In genomic region chr1:44817307-44817706, GRCh38 we compare ENCODE assay signal across 21 cellular contexts. TPM values are rescaled to one million over a fixed set of nuclear protein-coding genes. Genes with fewer than 3 reads are reported as not detected.
DNase-seq lines count a peak whose midpoint lies in the region; ATAC-seq, FAIRE-seq and TF ChIP-seq lines count a peak whose summit lies in the region.
"Had no signal": no experiment of that assay in that cellular context is flagged by ENCODE, and none has a peak within 500 bp of the region (broad histone marks: within the 10 kb centered on the region; RNA-seq: fewer than 3 reads in every experiment).

No MANE protein-coding gene starts in this region.

- POLR2A ChIA-PET in CD4-positive, alpha-beta memory T cell (lab: Charles Lee; ENCODE audit: partially characterized antibody), result interaction anchor here (1.0 to 22.2 kb wide), 7 partner anchors 9 to 95 kb away, joined by 3 to 1564 read pairs (median 60); partner anchors contain the start of genes BTBD19, DYNLT4, PLK3 and RNU5D-1
- POLR2A ChIA-PET in K562 (lab: Yijun Ruan, JAX), result interaction anchor here (1.0 to 9.2 kb wide), 10 partner anchors 13 to 522 kb away, joined by 3 to 594 read pairs (median 94); partner anchors contain the start of genes BEST4, BTBD19, DYNLT4 and EIF2B3
- POLR2A ChIA-PET in naive thymus-derived CD8-positive, alpha-beta T cell (lab: Charles Lee), result interaction anchor here (0.6 to 8.4 kb wide), 9 partner anchors 9 to 194 kb away, joined by 3 to 590 read pairs (median 24); partner anchors contain the start of genes BEST4, BTBD19, DYNLT4 and HECTD3

- TF ChIP-seq RAD21 in K562 (CRISPR knock-in tag; conservative IDR thresholded peaks at IDR 0.05 in 1 of 2, IDR thresholded peaks at IDR 0.05 in 1 of 2), result no peak

- no peaks in the 10 kb centered on the region for H3K27me3 ChIP-seq in CD4-positive, alpha-beta memory T cell (ENCODE audit: insufficient read depth, low read length)
- H3K27me3 ChIP-seq in DND-41 (ENCODE audit: insufficient read depth, low read length, poor library complexity), result no peaks in the 10 kb centered on the region
- H3K27me3 ChIP-seq in K562 (ENCODE audit: control insufficient read depth in 2 of 2, insufficient read depth in 2 of 2, low read length in 2 of 2), result no peaks in the 10 kb centered on the region
- H3K27me3 ChIP-seq: BLaER1 treated with 17β-estradiol and CSF1 and Interleukin-3, amounts not matched to agents 10 nM and 100 nM; upper lobe of right lung had no signal

- no peaks in the 10 kb centered on the region for H3K36me3 ChIP-seq in CD4-positive, alpha-beta memory T cell (ENCODE audit: insufficient read depth, low read length)
- no peaks in the 10 kb centered on the region for H3K36me3 ChIP-seq in DND-41 (ENCODE audit: insufficient read depth, low read length)
- no peaks in the 10 kb centered on the region for H3K36me3 ChIP-seq in K562 (ENCODE audit: control insufficient read depth, insufficient read depth, low read length)
- H3K36me3 ChIP-seq: upper lobe of right lung had no signal

- no peaks in the 10 kb centered on the region for H3K9me3 ChIP-seq in CD4-positive, alpha-beta memory T cell (ENCODE audit: control insufficient read depth in 1 of 2, low read length in 2 of 2)
- H3K9me3 ChIP-seq in DND-41 (ENCODE audit: insufficient read depth, low read length, severe bottlenecking), result no peaks in the 10 kb centered on the region
- no peaks in the 10 kb centered on the region; the same call in 1 of the 2 replicates for H3K9me3 ChIP-seq in K562 (replicated peaks; ENCODE audit: control insufficient read depth, insufficient read depth, low read depth, low read length)
- H3K9me3 ChIP-seq: BLaER1 treated with 17β-estradiol and CSF1 and Interleukin-3, amounts not matched to agents 10 nM and 100 nM; psoas muscle; upper lobe of right lung had no signal

- TF ChIP-seq EP300 in K562 (IDR thresholded peaks at IDR 0.05; ENCODE audit: low read length), result no peak

- peaks cover 24 to 74% (median 47%) of the 10 kb centered on the region in 4 donors for H3K4me1 Mint-ChIP-seq in CD4-positive, alpha-beta memory T cell
- peaks cover 25 to 68% (median 59%) of the 10 kb centered on the region in 4 donors for H3K4me1 Mint-ChIP-seq in naive thymus-derived CD8-positive, alpha-beta T cell

- CTCF ChIA-PET in CD4-positive, alpha-beta memory T cell (lab: Charles Lee; ENCODE audit: partially characterized antibody), result interaction anchor here (1.9 to 7.3 kb wide), 3 partner anchors 13 to 86 kb away, joined by 6 to 174 read pairs (median 11); partner anchors contain the start of genes BTBD19, DYNLT4, PLK3 and RNU5D-1
- CTCF ChIA-PET in K562 (lab: Yijun Ruan, JAX; ENCODE audit: low intra/inter-chr PET ratio), result no interaction called here

- WGBS in K562 (ENCODE audit: insufficient coverage, low coverage, missing lambda C conversion rate), result 37% methylated on average over 2 of the region's 2 CpGs

- DNase-seq in CD4-positive, alpha-beta memory T cell, result no peak
- DNase-seq in DND-41 (no peak), K562 (ENCODE audit: extremely low read depth in 1 of 4, low spot score in 3 of 4) (no peak), superior temporal gyrus (ENCODE audit: extremely low spot score) (no peak)
- no peak for DNase-seq in naive thymus-derived CD8-positive, alpha-beta T cell
- no peak for DNase-seq in NK-92 treated with Interleukin-12 subunit alpha and Interleukin-12 subunit beta, amount 100 ng/mL, for 24 hours (lab: John Stamatoyannopoulos, UW)
- DNase-seq: activated CD4-positive, alpha-beta T cell treated with anti-CD3 and anti-CD28 coated beads, Interleukin-2, amount 50 U/mL, for 4 hours; DMS79; endodermal cell; foreskin melanocyte; NCI-H187; NCI-H446; stimulated activated naive B cell treated with anti-CD40 and anti-IgM and Interleukin-4, amounts not matched to agents 10 μg/mL and 1 μg/mL and 100 μg/mL, for 72 hours; upper lobe of right lung had no signal

- H3K4me2 ChIP-seq in DND-41 (ENCODE audit: insufficient read depth, low read length) (peak overlapping the region; percentile 21; the same call in 1 of the 2 replicates), K562 (ENCODE audit: insufficient read depth, low read length) (no peak overlapping the region)

- no peak overlapping the region for H2AFZ ChIP-seq in DND-41 (ENCODE audit: low read depth, low read length)
- no peak overlapping the region for H2AFZ ChIP-seq in K562 (ENCODE audit: low read depth, low read length)

- no peak for ATAC-seq in DND-41 (ENCODE audit: insufficient read depth, low read depth)
- ATAC-seq in K562, result no peak
- ATAC-seq in naive thymus-derived CD8-positive, alpha-beta T cell, result no peak
- ATAC-seq in GM19467 (IDR thresholded peaks at IDR 0.05; ENCODE audit: unreplicated experiment), result no peak
- no peak for ATAC-seq in HG03432 (IDR thresholded peaks at IDR 0.05; ENCODE audit: unreplicated experiment)
- ATAC-seq: left lobe of liver; psoas muscle; stimulated activated naive B cell treated with anti-CD40 and anti-IgM and Interleukin-4, amounts not matched to agents 10 μg/mL and 1 μg/mL and 100 μg/mL, for 72 hours; upper lobe of right lung had no signal

- H3K27ac Mint-ChIP-seq in CD4-positive, alpha-beta memory T cell, result peak overlapping the region in 6 of 7 donors; percentile 61 to 100 (median 74)
- peak overlapping the region in 8 of 10 donors; percentile 6 to 100 (median 71) for H3K27ac Mint-ChIP-seq in naive thymus-derived CD8-positive, alpha-beta T cell
- H3K27ac Mint-ChIP-seq: endodermal cell had no signal

- H3K79me2 ChIP-seq in DND-41 (ENCODE audit: insufficient read depth, low read length) (no peaks in the 10 kb centered on the region), K562 (ENCODE audit: control insufficient read depth, insufficient read depth, low read length) (no peaks in the 10 kb centered on the region)

- TF ChIP-seq POLR2A in K562 (conservative IDR thresholded peaks at IDR 0.05), result no peak

- H3K36me3 Mint-ChIP-seq in CD4-positive, alpha-beta memory T cell, result peaks cover 0 to 8% of the 10 kb centered on the region in 2 donors
- no peaks in the 10 kb centered on the region for H3K36me3 Mint-ChIP-seq in naive thymus-derived CD8-positive, alpha-beta T cell

- no peak for FAIRE-seq in K562 (lab: Jason Lieb, UNC)

- no TSS peak for BruUV-seq in K562 (replicated peaks; lab: Mats Ljungman, UMichigan)

- intact Hi-C loops in CD4-positive, alpha-beta memory T cell (cut with micrococcal nuclease), result no loop called here
- intact Hi-C loops in K562 (cut with micrococcal nuclease), result loop anchor here (5.0 kb wide), 1 partner anchor 40 kb away; the partner anchor contains the start of gene RPS8

- H3K9me3 Mint-ChIP-seq in CD4-positive, alpha-beta memory T cell, result peaks cover 0 to 3% (median 0%) of the 10 kb centered on the region in 8 donors
- no peaks in the 10 kb centered on the region for H3K9me3 Mint-ChIP-seq in naive thymus-derived CD8-positive, alpha-beta T cell
- H3K9me3 Mint-ChIP-seq: endodermal cell; stimulated activated naive B cell treated with anti-CD40 and anti-IgM and Interleukin-4, amounts not matched to agents 10 μg/mL and 1 μg/mL and 100 μg/mL, for 72 hours had no signal

- H3K9ac ChIP-seq in DND-41 (ENCODE audit: low read depth, low read length), result no peak overlapping the region
- H3K9ac ChIP-seq in K562 (ENCODE audit: insufficient read depth in 1 of 2, low read depth in 2 of 2, low read length in 2 of 2), result no peak overlapping the region

- peaks cover 54% of the 10 kb centered on the region for H3K4me1 ChIP-seq in CD4-positive, alpha-beta memory T cell (ENCODE audit: insufficient read depth, low read length)
- H3K4me1 ChIP-seq in DND-41 (ENCODE audit: insufficient read depth, low read length) (peaks cover 53% of the 10 kb centered on the region), K562 (replicated peaks in 1 of 2; ENCODE audit: control insufficient read depth in 2 of 2, insufficient read depth in 2 of 2, low read length in 2 of 2) (peaks cover 13 to 31% of the 10 kb centered on the region in 2 experiments)
- H3K4me1 ChIP-seq: psoas muscle had no signal

- H3K9me1 ChIP-seq in K562 (ENCODE audit: control insufficient read depth, insufficient read depth, low read length), result no peaks in the 10 kb centered on the region

- H3K27ac ChIP-seq in CD4-positive, alpha-beta memory T cell (ENCODE audit: low read depth, low read length), result no peak overlapping the region
- H3K27ac ChIP-seq in DND-41 (ENCODE audit: low read length) (no peak overlapping the region), K562 (ENCODE audit: extremely low read depth, low read depth, low read length) (no peak overlapping the region)
- H3K27ac ChIP-seq: psoas muscle, upper lobe of right lung had no signal

- no peak overlapping the region for H3K4me3 ChIP-seq in CD4-positive, alpha-beta memory T cell (ENCODE audit: low read length in 2 of 2)
- H3K4me3 ChIP-seq in DND-41 (ENCODE audit: low read depth in 1 of 2, low read length in 2 of 2) (no peak overlapping the region), K562 (no peak overlapping the region)
- H3K4me3 ChIP-seq: BLaER1 treated with 17β-estradiol and CSF1 and Interleukin-3, amounts not matched to agents 10 nM and 100 nM; psoas muscle; upper lobe of right lung had no signal

- no peaks in the 10 kb centered on the region for H3K27me3 Mint-ChIP-seq in CD4-positive, alpha-beta memory T cell
- no peaks in the 10 kb centered on the region for H3K27me3 Mint-ChIP-seq in naive thymus-derived CD8-positive, alpha-beta T cell
- H3K27me3 Mint-ChIP-seq: stimulated activated naive B cell treated with anti-CD40 and anti-IgM and Interleukin-4, amounts not matched to agents 10 μg/mL and 1 μg/mL and 100 μg/mL, for 72 hours had no signal

- H4K20me1 ChIP-seq in DND-41 (ENCODE audit: insufficient read depth, low read length) (no peaks in the 10 kb centered on the region), K562 (replicated peaks; ENCODE audit: control insufficient read depth, insufficient read depth, low read length) (no peaks in the 10 kb centered on the region)
- H4K20me1 ChIP-seq: BLaER1 treated with 17β-estradiol and CSF1 and Interleukin-3, amounts not matched to agents 10 nM and 100 nM had no signal

- peak overlapping the region in 6 of 8 donors; percentile 7 to 39 (median 27) for H3K4me3 Mint-ChIP-seq in CD4-positive, alpha-beta memory T cell
- H3K4me3 Mint-ChIP-seq in naive thymus-derived CD8-positive, alpha-beta T cell, result peak overlapping the region in 8 of 10 donors; percentile 5 to 95 (median 42)
- H3K4me3 Mint-ChIP-seq: endodermal cell had no signal

- TF ChIP-seq CTCF in DND-41 (IDR thresholded peaks at IDR 0.05; ENCODE audit: borderline replicate concordance, extremely low read depth, low read length, poor library complexity, severe bottlenecking), result no peak
- no peak for TF ChIP-seq CTCF in K562 (IDR thresholded peaks at IDR 0.05 in 2 of 3, conservative IDR thresholded peaks at IDR 0.05 in 1 of 3; ENCODE audit: insufficient read depth in 2 of 3, low read depth in 1 of 3, low read length in 3 of 3)

- in situ Hi-C loops in K562 (cut with MboI), result no loop called here

RNA-seq across cellular contexts. Expression of gene BTBD19, which starts 9.0 kb away (rescaled TPM):
- 10 to 100 TPM; 14.8 to 16.8 TPM for total RNA-seq in CD4-positive, alpha-beta memory T cell
- polyA plus RNA-seq in CD4-positive, alpha-beta memory T cell, result under 1 TPM; 0.25 to 0.26 TPM
- total RNA-seq in K562 (2011; cell fraction: chromatin; rRNA removed; ENCODE audit: low replicate concordance), result 7.6 and 19.8 TPM in 2 replicates
- total RNA-seq in K562 (2011; cell fraction: nucleolus; rRNA removed), result 8.9 and 14.7 TPM in 2 replicates
- 8.6 and 18.8 TPM in 2 replicates for total RNA-seq in K562 (2011; cell fraction: nucleoplasm; rRNA removed)
- total RNA-seq in K562 (2014; rRNA removed), result 0.73 and 1.5 TPM in 2 replicates
- total RNA-seq in K562 (2014; rRNA removed; fragmentation: Illumina TruSeq; extraction: Trizol), result 0.32 and 0.76 TPM in 2 replicates
- 0.41 and 0.72 TPM in 2 replicates for total RNA-seq in K562 (2015; rRNA removed; fragmentation: Illumina TruSeq; extraction: Trizol)
- 1.7 and 2.0 TPM in 2 replicates for total RNA-seq in K562 (2021)
- polyA plus RNA-seq in K562 (2011; rRNA removed), result 1.4 and 1.5 TPM in 2 replicates
- 0.86 and 1.3 TPM in 2 replicates for polyA plus RNA-seq in K562 (2011; cell fraction: cytosol; rRNA removed)
- 5.9 and 14.9 TPM in 2 replicates for polyA plus RNA-seq in K562 (2011; cell fraction: nucleus; rRNA removed)
- 1.6 and 2.0 TPM in 2 replicates for polyA plus RNA-seq in K562 (2012)
- polyA plus RNA-seq in K562 (2014; fragmentation: Illumina TruSeq; extraction: Trizol), result 0.95 and 1.4 TPM in 2 replicates
- under 1 TPM; 0.22 to 0.38 TPM for polyA plus RNA-seq in K562 (2014; fragmentation: Nextera tagmentation; extraction: Ambion mirVana)
- 1.8 and 1.9 TPM in 2 replicates for polyA plus RNA-seq in K562 (2014; rRNA removed)
- polyA minus RNA-seq in K562 (2011; rRNA and poly(A)+ RNA removed), result 0.75 and 1.1 TPM in 2 replicates
- 1.8 TPM in 1 of 2 replicates, not detected in the other for polyA minus RNA-seq in K562 (2011; cell fraction: cytosol; rRNA and poly(A)+ RNA removed)
- polyA minus RNA-seq in K562 (2011; cell fraction: nucleus; rRNA and poly(A)+ RNA removed), result 4.9 and 5.0 TPM in 2 replicates
- total RNA-seq in naive thymus-derived CD8-positive, alpha-beta T cell, result 1 to 10 TPM; 6.5 to 8.8 TPM
- under 1 TPM; 0.16 to 0.47 (median 0.44) TPM for polyA plus RNA-seq in naive thymus-derived CD8-positive, alpha-beta T cell

RNA-seq across cellular contexts. Expression of gene DYNLT4, which starts 10.2 kb away (rescaled TPM):
- under 1 TPM in 1 of 2 experiments, not detected in 1; 0.47 TPM for total RNA-seq in CD4-positive, alpha-beta memory T cell
- 1 to 10 TPM; 1.0 to 1.6 TPM for polyA plus RNA-seq in CD4-positive, alpha-beta memory T cell
- total RNA-seq in K562 (2011; cell fraction: chromatin; rRNA removed; ENCODE audit: low replicate concordance), result not detected in 2 replicates
- 0.83 and 2.2 TPM in 2 replicates for total RNA-seq in K562 (2011; cell fraction: nucleolus; rRNA removed)
- total RNA-seq in K562 (2011; cell fraction: nucleoplasm; rRNA removed), result 0.59 TPM in 1 of 2 replicates, not detected in the other
- total RNA-seq in K562 (2014; rRNA removed), result 0.73 TPM in 1 of 2 replicates, not detected in the other
- total RNA-seq in K562 (2014; rRNA removed; fragmentation: Illumina TruSeq; extraction: Trizol), result not detected in 2 replicates
- not detected in 2 replicates for total RNA-seq in K562 (2015; rRNA removed; fragmentation: Illumina TruSeq; extraction: Trizol)
- 0.29 TPM in 1 of 2 replicates, not detected in the other for total RNA-seq in K562 (2021)
- polyA plus RNA-seq in K562 (2011; rRNA removed), result 0.11 TPM in 1 of 2 replicates, not detected in the other
- polyA plus RNA-seq in K562 (2011; cell fraction: cytosol; rRNA removed), result 0.13 TPM in 1 of 2 replicates, not detected in the other
- polyA plus RNA-seq in K562 (2011; cell fraction: nucleus; rRNA removed), result 0.38 and 0.57 TPM in 2 replicates
- 0.10 and 0.18 TPM in 2 replicates for polyA plus RNA-seq in K562 (2012)
- polyA plus RNA-seq in K562 (2014; fragmentation: Illumina TruSeq; extraction: Trizol), result not detected in 2 replicates
- polyA plus RNA-seq in K562 (2014; fragmentation: Nextera tagmentation; extraction: Ambion mirVana), result not detected
- polyA plus RNA-seq in K562 (2014; rRNA removed), result not detected in 2 replicates
- polyA minus RNA-seq in K562 (2011; rRNA and poly(A)+ RNA removed), result not detected in 2 replicates
- not detected in 2 replicates for polyA minus RNA-seq in K562 (2011; cell fraction: cytosol; rRNA and poly(A)+ RNA removed)
- polyA minus RNA-seq in K562 (2011; cell fraction: nucleus; rRNA and poly(A)+ RNA removed), result 0.44 and 0.54 TPM in 2 replicates
- 1 to 10 TPM; 1.2 to 2.1 TPM for total RNA-seq in naive thymus-derived CD8-positive, alpha-beta T cell
- under 1 TPM in 2 of 3 donors, not detected in 1; 0.24 to 0.86 TPM for polyA plus RNA-seq in naive thymus-derived CD8-positive, alpha-beta T cell
- total RNA-seq: cardiac septum, upper lobe of right lung had no signal

RNA-seq across cellular contexts. Expression of gene PLK3, which starts 17.1 kb away (rescaled TPM):
- 100 to 1,000 TPM; 151 to 153 TPM for total RNA-seq in CD4-positive, alpha-beta memory T cell
- 10 to 100 TPM; 37.3 to 43.7 TPM for polyA plus RNA-seq in CD4-positive, alpha-beta memory T cell
- total RNA-seq in K562 (2011; cell fraction: chromatin; rRNA removed; ENCODE audit: low replicate concordance), result 66.7 and 212 TPM in 2 replicates
- 133 and 170 TPM in 2 replicates for total RNA-seq in K562 (2011; cell fraction: nucleolus; rRNA removed)
- total RNA-seq in K562 (2011; cell fraction: nucleoplasm; rRNA removed), result 70.2 and 84.7 TPM in 2 replicates
- total RNA-seq in K562 (2014; rRNA removed), result 15.3 and 17.4 TPM in 2 replicates
- 5.2 and 6.6 TPM in 2 replicates for total RNA-seq in K562 (2014; rRNA removed; fragmentation: Illumina TruSeq; extraction: Trizol)
- 5.8 and 7.7 TPM in 2 replicates for total RNA-seq in K562 (2015; rRNA removed; fragmentation: Illumina TruSeq; extraction: Trizol)
- 17.9 and 19.3 TPM in 2 replicates for total RNA-seq in K562 (2021)
- polyA plus RNA-seq in K562 (2011; rRNA removed), result 11.0 and 15.5 TPM in 2 replicates
- 14.0 and 19.5 TPM in 2 replicates for polyA plus RNA-seq in K562 (2011; cell fraction: cytosol; rRNA removed)
- 73.9 and 132 TPM in 2 replicates for polyA plus RNA-seq in K562 (2011; cell fraction: nucleus; rRNA removed)
- polyA plus RNA-seq in K562 (2012), result 10.1 and 18.5 TPM in 2 replicates
- 12.2 and 14.0 TPM in 2 replicates for polyA plus RNA-seq in K562 (2014; fragmentation: Illumina TruSeq; extraction: Trizol)
- polyA plus RNA-seq in K562 (2014; fragmentation: Nextera tagmentation; extraction: Ambion mirVana), result 1 to 10 TPM in 1 of 2 experiments, under 1 TPM in 1; 0.52 to 1.9 TPM
- 22.7 and 24.2 TPM in 2 replicates for polyA plus RNA-seq in K562 (2014; rRNA removed)
- 5.5 and 7.4 TPM in 2 replicates for polyA minus RNA-seq in K562 (2011; rRNA and poly(A)+ RNA removed)
- 7.5 and 8.9 TPM in 2 replicates for polyA minus RNA-seq in K562 (2011; cell fraction: cytosol; rRNA and poly(A)+ RNA removed)
- 34.8 and 42.1 TPM in 2 replicates for polyA minus RNA-seq in K562 (2011; cell fraction: nucleus; rRNA and poly(A)+ RNA removed)
- total RNA-seq in naive thymus-derived CD8-positive, alpha-beta T cell, result 100 to 1,000 TPM; 139 to 140 TPM
- polyA plus RNA-seq in naive thymus-derived CD8-positive, alpha-beta T cell, result 10 to 100 TPM; 14.3 to 36.0 (median 25.5) TPM

RNA-seq across cellular contexts. Expression of gene PTCH2, which starts 25.7 kb away (rescaled TPM):
- total RNA-seq in CD4-positive, alpha-beta memory T cell, result 1 to 10 TPM; 1.3 to 1.4 TPM
- polyA plus RNA-seq in CD4-positive, alpha-beta memory T cell, result under 1 TPM in 1 of 2 donors, not detected in 1; 0.20 TPM
- 1.5 and 3.4 TPM in 2 replicates for total RNA-seq in K562 (2011; cell fraction: chromatin; rRNA removed; ENCODE audit: low replicate concordance)
- total RNA-seq in K562 (2011; cell fraction: nucleolus; rRNA removed), result 1.3 and 1.8 TPM in 2 replicates
- 1.6 and 2.1 TPM in 2 replicates for total RNA-seq in K562 (2011; cell fraction: nucleoplasm; rRNA removed)
- 0.16 TPM in 1 of 2 replicates, not detected in the other for total RNA-seq in K562 (2014; rRNA removed)
- total RNA-seq in K562 (2014; rRNA removed; fragmentation: Illumina TruSeq; extraction: Trizol), result 16.8 and 20.5 TPM in 2 replicates
- 21.5 and 27.3 TPM in 2 replicates for total RNA-seq in K562 (2015; rRNA removed; fragmentation: Illumina TruSeq; extraction: Trizol)
- total RNA-seq in K562 (2021), result 3.0 TPM in 2 replicates
- 0.25 and 0.51 TPM in 2 replicates for polyA plus RNA-seq in K562 (2011; rRNA removed)
- 0.37 and 0.43 TPM in 2 replicates for polyA plus RNA-seq in K562 (2011; cell fraction: cytosol; rRNA removed)
- polyA plus RNA-seq in K562 (2011; cell fraction: nucleus; rRNA removed), result 2.4 and 3.4 TPM in 2 replicates
- 0.40 and 0.87 TPM in 2 replicates for polyA plus RNA-seq in K562 (2012)
- polyA plus RNA-seq in K562 (2014; fragmentation: Illumina TruSeq; extraction: Trizol), result 0.33 and 0.35 TPM in 2 replicates
- under 1 TPM; 0.15 to 0.25 TPM for polyA plus RNA-seq in K562 (2014; fragmentation: Nextera tagmentation; extraction: Ambion mirVana)
- polyA plus RNA-seq in K562 (2014; rRNA removed), result 0.39 and 0.64 TPM in 2 replicates
- polyA minus RNA-seq in K562 (2011; rRNA and poly(A)+ RNA removed), result 0.14 and 0.21 TPM in 2 replicates
- 1.6 and 6.8 TPM in 2 replicates for polyA minus RNA-seq in K562 (2011; cell fraction: cytosol; rRNA and poly(A)+ RNA removed)
- 0.54 and 1.4 TPM in 2 replicates for polyA minus RNA-seq in K562 (2011; cell fraction: nucleus; rRNA and poly(A)+ RNA removed)
- 1 to 10 TPM; 1.6 to 2.0 TPM for total RNA-seq in naive thymus-derived CD8-positive, alpha-beta T cell
- polyA plus RNA-seq in naive thymus-derived CD8-positive, alpha-beta T cell, result not detected
- total RNA-seq: M059J had no signal

RNA-seq across cellular contexts. Expression of gene BEST4, which starts 29.3 kb away (rescaled TPM):
- 1 to 10 TPM; 1.2 to 1.6 TPM for total RNA-seq in CD4-positive, alpha-beta memory T cell
- under 1 TPM in 1 of 2 donors, not detected in 1; 0.20 TPM for polyA plus RNA-seq in CD4-positive, alpha-beta memory T cell
- 0.23 TPM in 1 of 2 replicates, not detected in the other for total RNA-seq in K562 (2011; cell fraction: chromatin; rRNA removed; ENCODE audit: low replicate concordance)
- total RNA-seq in K562 (2011; cell fraction: nucleolus; rRNA removed), result not detected in 2 replicates
- 0.38 TPM in 1 of 2 replicates, not detected in the other for total RNA-seq in K562 (2011; cell fraction: nucleoplasm; rRNA removed)
- total RNA-seq in K562 (2014; rRNA removed) (not detected in 2 replicates), K562 (2014; rRNA removed; fragmentation: Illumina TruSeq; extraction: Trizol) (not detected in 2 replicates), K562 (2015; rRNA removed; fragmentation: Illumina TruSeq; extraction: Trizol) (not detected in 2 replicates), K562 (2021) (not detected in 2 replicates)
- polyA plus RNA-seq in K562 (2011; rRNA removed) (0.05 and 0.07 TPM in 2 replicates), K562 (2014; fragmentation: Illumina TruSeq; extraction: Trizol) (not detected in 2 replicates), K562 (2014; fragmentation: Nextera tagmentation; extraction: Ambion mirVana) (not detected), K562 (2014; rRNA removed) (0.11 TPM in 1 of 2 replicates, not detected in the other)
- polyA plus RNA-seq in K562 (2011; cell fraction: cytosol; rRNA removed), result 0.07 and 0.13 TPM in 2 replicates
- 0.24 and 0.60 TPM in 2 replicates for polyA plus RNA-seq in K562 (2011; cell fraction: nucleus; rRNA removed)
- polyA plus RNA-seq in K562 (2012), result 0.04 and 0.06 TPM in 2 replicates
- not detected in 2 replicates for polyA minus RNA-seq in K562 (2011; rRNA and poly(A)+ RNA removed)
- polyA minus RNA-seq in K562 (2011; cell fraction: cytosol; rRNA and poly(A)+ RNA removed), result not detected in 2 replicates
- polyA minus RNA-seq in K562 (2011; cell fraction: nucleus; rRNA and poly(A)+ RNA removed), result not detected in 2 replicates
- total RNA-seq in naive thymus-derived CD8-positive, alpha-beta T cell, result 1 to 10 TPM; 1.6 to 2.2 TPM
- polyA plus RNA-seq in naive thymus-derived CD8-positive, alpha-beta T cell, result under 1 TPM in 2 of 3 donors, not detected in 1; 0.29 to 0.32 TPM
- total RNA-seq: psoas muscle, upper lobe of right lung had no signal
